Comparison of ENCODE assay signal across 1 cellular context in genomic region chr7:1502845-1503244, GRCh38.
TF ChIP-seq lines count a peak whose summit lies in the region.

No MANE protein-coding gene starts in this region.

TF ChIP-seq in HepG2, 621 proteins besides CTCF, POLR2A, EP300 and RAD21:
- TF ChIP-seq ZNF563 (CRISPR knock-in tag; IDR thresholded peaks at IDR 0.05) (0 out of 2 replicates have a peak, but pooled peaks have one; percentile 5), ZNF878 (CRISPR knock-in tag; IDR thresholded peaks at IDR 0.05) (no peak)
